ENCODE assay signal across 17 cellular contexts in genomic region chr1:18900303-18900841, GRCh38. TPM values are rescaled to one million over a fixed set of nuclear protein-coding genes. Genes with fewer than 3 reads are reported as not detected.
DNase-seq lines count a peak whose midpoint lies in the region; TF ChIP-seq lines count a peak whose summit lies in the region.
"Had no signal": no experiment of that assay in that cellular context is flagged by ENCODE, and none has a peak within 500 bp of the region (broad histone marks: within the 10 kb centered on the region; RNA-seq: fewer than 3 reads in every experiment).

No MANE protein-coding gene starts in this region.

- TF ChIP-seq CTCF in HL-60 (IDR thresholded peaks at IDR 0.05; ENCODE audit: insufficient read depth, low read length) (no peak), brain (conservative IDR thresholded peaks at IDR 0.05) (no peak), nephron progenitor cell (IDR thresholded peaks at IDR 0.05) (no peak), esophagus muscularis mucosa (IDR thresholded peaks at IDR 0.05) (no peak), dorsolateral prefrontal cortex (IDR thresholded peaks at IDR 0.05 in 54 of 56, conservative IDR thresholded peaks at IDR 0.05 in 2 of 56; ENCODE audit: low read depth in 1 of 56, partially characterized antibody in 56 of 56) (no peak)

- TF ChIP-seq EP300 in esophagus muscularis mucosa (IDR thresholded peaks at IDR 0.05): no peak

- intact Hi-C loops in esophagus muscularis mucosa (cut with DNase I) (loop anchor here (5.0 kb wide), 1 partner anchor 192 kb away; no protein-coding TSS in a partner anchor), dorsolateral prefrontal cortex (cut with DNase I) (loop anchor here (5.0 to 10.0 kb wide), 2 partner anchors 54 to 352 kb away; partner anchors contain the start of genes EMC1 (in 1 of the 2), IFFO2 (in 1 of the 2) and MRTO4 (in 1 of the 2))

- peaks cover 14 to 26% (median 20%) of the 10 kb centered on the region in 4 donors for H3K4me1 ChIP-seq in esophagus muscularis mucosa

- no peak for TF ChIP-seq POLR2A in esophagus muscularis mucosa (IDR thresholded peaks at IDR 0.05; ENCODE audit: low read depth)

- H3K4me3 ChIP-seq in HL-60 (replicated peaks; ENCODE audit: insufficient read depth, low read length) (no peak overlapping the region), esophagus muscularis mucosa (no peak overlapping the region), dorsolateral prefrontal cortex (peak overlapping the region in 12 of 59 donors; percentile 1 to 94 (median 88))
- H3K4me3 ChIP-seq: pancreas had no signal

- H3K27ac Mint-ChIP-seq in T-helper 1 cell treated with Interleukin-12 subunit alpha and Interleukin-12 subunit beta and Interleukin-4 antibody, amounts not matched to agents 30 μg/mL and 1 μg/mL, for 36 hours: peak overlapping the region; percentile 37
- H3K27ac Mint-ChIP-seq in brain: peak overlapping the region in 3 of 5 experiments; percentile 8 to 64 (median 62)
- no peak overlapping the region for H3K27ac Mint-ChIP-seq in nephron progenitor cell

- WGBS in esophagus muscularis mucosa: 89% methylated on average over 10 of the region's 10 CpGs

- peaks cover 0 to 13% (median 0%) of the 10 kb centered on the region in 4 donors for H3K36me3 ChIP-seq in esophagus muscularis mucosa
- H3K36me3 ChIP-seq: pancreas had no signal

- no peak for DNase-seq in T-helper 1 cell
- DNase-seq in HL-60 (ENCODE audit: low read depth in 1 of 2, low spot score in 1 of 2): peak in 1 of 2 experiments; percentile 67
- no peak for DNase-seq in nephron progenitor cell
- no peak for DNase-seq in esophagus muscularis mucosa (ENCODE audit: extremely low spot score)
- DNase-seq in dorsolateral prefrontal cortex: no peak
- no peak for DNase-seq in GOT3 (lab: John Stamatoyannopoulos, UW)
- DNase-seq: activated CD4-positive, CD25-positive, alpha-beta regulatory T cell; activated T-cell treated with anti-CD3 and anti-CD28 coated beads for 4 hours; dermis blood vessel endothelial cell; mesenchymal stem cell; NK-92 treated with Interleukin-12 subunit alpha and Interleukin-12 subunit beta, amount 100 ng/mL, for 24 hours; pancreas had no signal

- H3K27ac ChIP-seq in HL-60 (replicated peaks) (peak overlapping the region; percentile 100; the same call in 1 of the 2 replicates), esophagus muscularis mucosa (replicated peaks in 1 of 4) (no peak overlapping the region), dorsolateral prefrontal cortex (peak overlapping the region in 1 of 59 donors; percentile 14)
- H3K27ac ChIP-seq: pancreas had no signal

- H3K4me3 Mint-ChIP-seq in T-helper 1 cell treated with Interleukin-12 subunit alpha and Interleukin-12 subunit beta and Interleukin-4 antibody, amounts not matched to agents 30 μg/mL and 1 μg/mL, for 36 hours: peak overlapping the region; percentile 54
- H3K4me3 Mint-ChIP-seq in brain: peak overlapping the region; percentile 57 to 97 (median 94)
- peak overlapping the region; percentile 36 for H3K4me3 Mint-ChIP-seq in nephron progenitor cell

- H3K4me1 Mint-ChIP-seq in T-helper 1 cell treated with Interleukin-12 subunit alpha and Interleukin-12 subunit beta and Interleukin-4 antibody, amounts not matched to agents 30 μg/mL and 1 μg/mL, for 36 hours (ENCODE audit: low read depth): peaks cover 33% of the 10 kb centered on the region
- H3K4me1 Mint-ChIP-seq in brain: peaks cover 36% of the 10 kb centered on the region
- H3K4me1 Mint-ChIP-seq in nephron progenitor cell: peaks cover 25% of the 10 kb centered on the region

- H3K27me3 Mint-ChIP-seq in T-helper 1 cell treated with Interleukin-12 subunit alpha and Interleukin-12 subunit beta and Interleukin-4 antibody, amounts not matched to agents 30 μg/mL and 1 μg/mL, for 36 hours (ENCODE audit: low read depth): peaks cover 5% of the 10 kb centered on the region
- H3K27me3 Mint-ChIP-seq in brain: peaks cover 8% of the 10 kb centered on the region
- H3K27me3 Mint-ChIP-seq in nephron progenitor cell (ENCODE audit: low read depth, poor library complexity): peaks cover 20% of the 10 kb centered on the region

- no peaks in the 10 kb centered on the region for H3K36me3 Mint-ChIP-seq in T-helper 1 cell treated with Interleukin-12 subunit alpha and Interleukin-12 subunit beta and Interleukin-4 antibody, amounts not matched to agents 30 μg/mL and 1 μg/mL, for 36 hours (ENCODE audit: low read depth)
- H3K36me3 Mint-ChIP-seq in brain (no peaks in the 10 kb centered on the region), nephron progenitor cell (ENCODE audit: low read depth) (no peaks in the 10 kb centered on the region)

- no peaks in the 10 kb centered on the region for H3K9me3 ChIP-seq in esophagus muscularis mucosa
- H3K9me3 ChIP-seq: pancreas had no signal

- H3K27me3 ChIP-seq in HL-60 (ENCODE audit: insufficient read depth, poor library complexity, severe bottlenecking) (no peaks in the 10 kb centered on the region), esophagus muscularis mucosa (no peaks in the 10 kb centered on the region), dorsolateral prefrontal cortex (no peaks in the 10 kb centered on the region)
- H3K27me3 ChIP-seq: pancreas had no signal

- no peaks in the 10 kb centered on the region for H3K9me3 Mint-ChIP-seq in T-helper 1 cell treated with Interleukin-12 subunit alpha and Interleukin-12 subunit beta and Interleukin-4 antibody, amounts not matched to agents 30 μg/mL and 1 μg/mL, for 36 hours
- H3K9me3 Mint-ChIP-seq in brain (peaks cover 0 to 2% (median 0%) of the 10 kb centered on the region in 5 experiments), nephron progenitor cell (no peaks in the 10 kb centered on the region)

RNA-seq across cellular contexts. Expression of gene ALDH4A1, which starts 2.0 kb away (rescaled TPM):
- polyA plus RNA-seq in brain (ENCODE audit: insufficient read depth, low read depth, low replicate concordance): 52.0 TPM
- total RNA-seq in esophagus muscularis mucosa (10 to 100 TPM; 25.1 to 29.5 (median 27.2) TPM), dorsolateral prefrontal cortex (100 to 1,000 TPM in 1 of 120 experiments, 10 to 100 TPM in 119; 16.8 to 112 (median 40.4) TPM)

RNA-seq across cellular contexts. Expression of gene TAS1R2, which starts 40.9 kb away (rescaled TPM):
- not detected for polyA plus RNA-seq in brain (ENCODE audit: insufficient read depth, low read depth, low replicate concordance)
- total RNA-seq in esophagus muscularis mucosa: not detected
- total RNA-seq in dorsolateral prefrontal cortex: not detected
- total RNA-seq: dermis blood vessel endothelial cell, M059J, pancreas, SK-MEL-5, subcutaneous adipose tissue had no signal
- polyA plus RNA-seq: pancreas had no signal

RNA-seq across cellular contexts. Expression of gene IFFO2, which starts 56.1 kb away (rescaled TPM):
- polyA plus RNA-seq in brain (ENCODE audit: insufficient read depth, low read depth, low replicate concordance): 5.8 TPM
- total RNA-seq in esophagus muscularis mucosa (10 to 100 TPM in 3 of 4 donors, 1 to 10 TPM in 1; 9.6 to 40.3 (median 16.3) TPM), dorsolateral prefrontal cortex (10 to 100 TPM; 15.3 to 36.0 (median 21.7) TPM)

Comparison
In these comparisons a context has a peak if more than half of its experiments do, and no peak if none do; other contexts are left out.
1. H3K4me3 Mint-ChIP-seq: peak in every context shown above with its lines; median percentile 94 in brain; 54 in T-helper 1 cell treated with Interleukin-12 subunit alpha and Interleukin-12 subunit beta and Interleukin-4 antibody, amounts not matched to agents 30 μg/mL and 1 μg/mL, for 36 hours; 36 in nephron progenitor cell.